ENCODE assay signal across 19 cellular contexts in genomic region chr19:51621178-51621577, GRCh38. TPM values are rescaled to one million over a fixed set of nuclear protein-coding genes. Genes with fewer than 3 reads are reported as not detected.
A peak's percentile ranks its signal among the peaks of the same experiment; 100 is the strongest.
DNase-seq lines count a peak whose midpoint lies in the region; ATAC-seq, FAIRE-seq and TF ChIP-seq lines count a peak whose summit lies in the region.
"Had no signal": no experiment of that assay in that cellular context is flagged by ENCODE, and none has a peak within 500 bp of the region (broad histone marks: within the 10 kb centered on the region; RNA-seq: fewer than 3 reads in every experiment).

No MANE protein-coding gene starts in this region.

- no peaks in the 10 kb centered on the region for H3K9me3 ChIP-seq in GM12878 (replicated peaks; ENCODE audit: control insufficient read depth, insufficient read depth, low read length)
- H3K9me3 ChIP-seq: breast epithelium, psoas muscle had no signal

- no peak for TF ChIP-seq POLR2A in GM12878 (IDR thresholded peaks at IDR 0.05; ENCODE audit: low read depth, low read length)

- BruUV-seq in GM12878 (replicated peaks; lab: Mats Ljungman, UMichigan): no TSS peak

- FAIRE-seq in GM19239 (lab: Jason Lieb, UNC): peak; percentile 96
- peak; percentile 84 for FAIRE-seq in GM12878 (lab: Jason Lieb, UNC)

- H3K4me1 ChIP-seq in GM12878 (ENCODE audit: control insufficient read depth, insufficient read depth, low read length): peaks cover 13% of the 10 kb centered on the region; the same call in 1 of the 2 replicates
- H3K4me1 ChIP-seq: breast epithelium, psoas muscle had no signal

- no peak overlapping the region for H3K4me3 Mint-ChIP-seq in CD14-positive monocyte
- H3K4me3 Mint-ChIP-seq: effector memory CD8-positive, alpha-beta T cell; type B pancreatic cell had no signal

- TF ChIP-seq CTCF in CD14-positive monocyte (IDR thresholded peaks at IDR 0.05): no peak
- TF ChIP-seq CTCF in GM12878 (IDR thresholded peaks at IDR 0.05 in 2 of 3, conservative IDR thresholded peaks at IDR 0.05 in 1 of 3; ENCODE audit: control insufficient read depth in 2 of 3, extremely low read depth in 1 of 3, insufficient read depth in 1 of 3, low read depth in 3 of 3, low read length in 3 of 3): no peak

- H3K27ac ChIP-seq in GM12878 (ENCODE audit: control insufficient read depth, insufficient read depth): no peak overlapping the region; the same call in 1 of the 2 replicates
- H3K27ac ChIP-seq: breast epithelium, psoas muscle had no signal

- ATAC-seq in GM12878: peak; percentile 94
- no peak for ATAC-seq in GM21723 (IDR thresholded peaks at IDR 0.05; ENCODE audit: unreplicated experiment)
- no peak for ATAC-seq in GM18858 (IDR thresholded peaks at IDR 0.05; ENCODE audit: unreplicated experiment)
- ATAC-seq: effector memory CD8-positive, alpha-beta T cell; psoas muscle had no signal

- POLR2A ChIA-PET in GM12878 (lab: Charles Lee): no interaction called here

- no peak overlapping the region for H2AFZ ChIP-seq in GM12878 (ENCODE audit: control insufficient read depth, low read depth, low read length)

- H3K79me2 ChIP-seq in GM12878 (ENCODE audit: control insufficient read depth, insufficient read depth, low read length): no peaks in the 10 kb centered on the region

- RAD21 ChIA-PET in GM12878 (lab: Charles Lee; ENCODE audit: unreplicated experiment): interaction anchor here (0.7 to 1.1 kb wide), 2 partner anchors 13 to 265 kb away, joined by 3 to 4 read pairs; no protein-coding TSS in a partner anchor

- intact Hi-C loops in CD14-positive monocyte (cut with micrococcal nuclease): no loop called here
- intact Hi-C loops in GM12878 (cut with micrococcal nuclease; ENCODE audit: unreplicated experiment): no loop called here

- H3K4me1 Mint-ChIP-seq in CD14-positive monocyte: peaks cover 44% of the 10 kb centered on the region

- H4K20me1 ChIP-seq in GM12878 (ENCODE audit: control insufficient read depth, insufficient read depth): no peaks in the 10 kb centered on the region

- no peaks in the 10 kb centered on the region for H3K27me3 ChIP-seq in GM12878 (replicated peaks in 1 of 2; ENCODE audit: control insufficient read depth in 2 of 2, insufficient read depth in 2 of 2, low read length in 1 of 2)

- H3K27ac Mint-ChIP-seq in CD14-positive monocyte: peak overlapping the region in 6 of 7 donors; percentile 5 to 78 (median 61)
- H3K27ac Mint-ChIP-seq: effector memory CD8-positive, alpha-beta T cell; type B pancreatic cell had no signal

- H3K36me3 ChIP-seq in GM12878 (ENCODE audit: control insufficient read depth in 2 of 2, insufficient read depth in 2 of 2, low read length in 1 of 2): no peaks in the 10 kb centered on the region
- H3K36me3 ChIP-seq: breast epithelium had no signal

- no peak overlapping the region for H3K9ac ChIP-seq in GM12878 (ENCODE audit: control insufficient read depth, insufficient read depth, low read length)

- H3K27me3 Mint-ChIP-seq in CD14-positive monocyte (ENCODE audit: low read depth in 3 of 3): peaks cover 0 to 3% (median 0%) of the 10 kb centered on the region in 3 donors

- TF ChIP-seq RAD21 in GM12878 (IDR thresholded peaks at IDR 0.05; ENCODE audit: insufficient read depth, low read depth, low read length): no peak

- peak in 1 of 2 experiments; percentile 65; a peak in 3 of 4 replicates for TF ChIP-seq EP300 in GM12878 (IDR thresholded peaks at IDR 0.05; ENCODE audit: borderline replicate concordance in 1 of 2, control insufficient read depth in 1 of 2, low read depth in 2 of 2, low read length in 2 of 2)

- in situ Hi-C loops in GM12878 (cut with MboI): no loop called here

- peaks cover 51 to 83% of the 10 kb centered on the region in 2 donors for H3K36me3 Mint-ChIP-seq in CD14-positive monocyte
- H3K36me3 Mint-ChIP-seq: type B pancreatic cell had no signal

- CTCF ChIA-PET in GM12878 (lab: Yijun Ruan, JAX): interaction anchor here (0.8 to 1.9 kb wide), 5 partner anchors 15 to 148 kb away, joined by 3 to 8 read pairs (median 3); no protein-coding TSS in a partner anchor

- SMC1A ChIA-PET in GM12878 (lab: Charles Lee; ENCODE audit: uncharacterized antibody, unreplicated experiment): interaction anchor here (1.2 to 3.5 kb wide), 4 partner anchors 13 to 50 kb away, joined by 3 to 19 read pairs (median 4); partner anchors contain the start of gene ZNF175

- 7% methylated on average over 2 of the region's 2 CpGs for WGBS in GM12878 (ENCODE audit: insufficient coverage, insufficient replicate concordance, low lambda C conversion rate, missing lambda C conversion rate)

- peaks cover 0 to 2% (median 0%) of the 10 kb centered on the region in 7 donors for H3K9me3 Mint-ChIP-seq in CD14-positive monocyte
- H3K9me3 Mint-ChIP-seq: effector memory CD8-positive, alpha-beta T cell; type B pancreatic cell had no signal

- 0 out of 2 replicates have a peak overlapping the region, but pooled peaks have one; percentile 3 for H3K4me2 ChIP-seq in GM12878 (ENCODE audit: control insufficient read depth, insufficient read depth)

- DNase-seq in CD14-positive monocyte (ENCODE audit: low spot score): peak; percentile 66
- peak; percentile 52 for DNase-seq in GM19239 (ENCODE audit: insufficient read length, low spot score)
- peak; percentile 46 for DNase-seq in KG1 (lab: John Stamatoyannopoulos, UW)
- peak; percentile 56 for DNase-seq in GM12878 (ENCODE audit: low read depth, low spot score)
- DNase-seq in NCI-H748 treated with DMSO at 0.1 percent for 48 hours (lab: John Stamatoyannopoulos, UW): no peak
- DNase-seq in NCI-H2196 treated with DMSO at 0.1 percent for 48 hours (lab: John Stamatoyannopoulos, UW; ENCODE audit: unreplicated experiment): no peak
- DNase-seq: activated naive CD4-positive, alpha-beta T cell treated with Interleukin-2 at 50 U/mL for 16 hours; DMS53; effector memory CD8-positive, alpha-beta T cell; NCI-H2227 treated with DMSO at 0.1 percent for 48 hours; psoas muscle; stimulated activated CD8-positive, alpha-beta memory T cell treated with anti-CD3 and anti-CD28 coated beads, Interleukin-4, amount 100 ng/mL, for 48 hours had no signal

- no peak overlapping the region for H3K4me3 ChIP-seq in GM12878
- H3K4me3 ChIP-seq: breast epithelium, psoas muscle had no signal

RNA-seq across cellular contexts. Expression of gene SIGLEC5, which starts 9.0 kb away (rescaled TPM):
- polyA plus RNA-seq in CD14-positive monocyte: 10 to 100 TPM; 10.2 to 12.6 TPM
- not detected in 2 replicates for total RNA-seq in GM12878 (2013; cell fraction: nucleolus; rRNA removed)
- 1.9 and 2.5 TPM in 2 replicates for total RNA-seq in GM12878 (2014; rRNA removed)
- total RNA-seq in GM12878 (2014; rRNA removed; fragmentation: Illumina TruSeq; extraction: Trizol): 1.2 and 1.5 TPM in 2 replicates
- total RNA-seq in GM12878 (2021): 1.1 TPM in 1 of 2 replicates, not detected in the other
- not detected for polyA plus RNA-seq in GM12878 (2011; ENCODE audit: low read depth)
- polyA plus RNA-seq in GM12878 (2011; rRNA removed): 0.45 TPM in 1 of 2 replicates, not detected in the other
- polyA plus RNA-seq in GM12878 (2011; cell fraction: cytosol; rRNA removed): 0.30 TPM in 1 of 2 replicates, not detected in the other
- not detected in 2 replicates for polyA plus RNA-seq in GM12878 (2011; cell fraction: nucleus; rRNA removed)
- 0.14 and 0.42 TPM in 2 replicates for polyA plus RNA-seq in GM12878 (2012)
- polyA plus RNA-seq in GM12878 (2014; fragmentation: Illumina TruSeq; extraction: Trizol): 0.44 and 1.4 TPM in 2 replicates
- polyA plus RNA-seq in GM12878 (2014; fragmentation: Nextera tagmentation; extraction: Ambion mirVana): under 1 TPM; 0.05 to 0.06 TPM
- polyA plus RNA-seq in GM12878 (2014; rRNA removed): not detected in 2 replicates
- polyA plus RNA-seq in GM12878 (2016; fragmentation: Nextera tagmentation; extraction: Ambion mirVana): 1 to 10 TPM; 1.6 to 1.8 TPM
- polyA minus RNA-seq in GM12878 (2011; rRNA and poly(A)+ RNA removed): 0.88 TPM in 1 of 2 replicates, not detected in the other
- polyA minus RNA-seq in GM12878 (2011; cell fraction: cytosol; rRNA and poly(A)+ RNA removed): 1.2 and 2.0 TPM in 2 replicates
- 1.3 and 2.1 TPM in 2 replicates for polyA minus RNA-seq in GM12878 (2011; cell fraction: nucleus; rRNA and poly(A)+ RNA removed)
- total RNA-seq: fibroblast of villous mesenchyme, M059J had no signal
- polyA plus RNA-seq: AG04450 had no signal

RNA-seq across cellular contexts. Expression of gene SIGLEC14, which starts 25.4 kb away (rescaled TPM):
- polyA plus RNA-seq in CD14-positive monocyte (100 to 1,000 TPM in 1 of 2 donors, 10 to 100 TPM in 1; 63.5 to 129 TPM), GM12878 (2011; rRNA removed) (0.72 and 1.6 TPM in 2 replicates), GM12878 (2014; fragmentation: Illumina TruSeq; extraction: Trizol) (4.8 and 5.0 TPM in 2 replicates), GM12878 (2014; fragmentation: Nextera tagmentation; extraction: Ambion mirVana) (under 1 TPM; 0.57 to 0.82 TPM), GM12878 (2014; rRNA removed) (4.4 and 4.6 TPM in 2 replicates), GM12878 (2016; fragmentation: Nextera tagmentation; extraction: Ambion mirVana) (1 to 10 TPM; 7.1 to 8.4 TPM)
- total RNA-seq in GM12878 (2013; cell fraction: nucleolus; rRNA removed): 5.5 and 8.5 TPM in 2 replicates
- total RNA-seq in GM12878 (2014; rRNA removed) (4.4 and 6.7 TPM in 2 replicates), GM12878 (2014; rRNA removed; fragmentation: Illumina TruSeq; extraction: Trizol) (2.9 and 3.2 TPM in 2 replicates), GM12878 (2021) (6.2 and 6.8 TPM in 2 replicates)
- polyA plus RNA-seq in GM12878 (2011; ENCODE audit: low read depth): 0.68 TPM
- 1.3 and 1.4 TPM in 2 replicates for polyA plus RNA-seq in GM12878 (2011; cell fraction: cytosol; rRNA removed)
- polyA plus RNA-seq in GM12878 (2011; cell fraction: nucleus; rRNA removed): 0.76 and 1.3 TPM in 2 replicates
- polyA plus RNA-seq in GM12878 (2012): 1.1 and 1.6 TPM in 2 replicates
- polyA minus RNA-seq in GM12878 (2011; rRNA and poly(A)+ RNA removed): 0.66 and 1.5 TPM in 2 replicates
- not detected in 2 replicates for polyA minus RNA-seq in GM12878 (2011; cell fraction: cytosol; rRNA and poly(A)+ RNA removed)
- polyA minus RNA-seq in GM12878 (2011; cell fraction: nucleus; rRNA and poly(A)+ RNA removed): 0.48 and 1.8 TPM in 2 replicates
- total RNA-seq: fibroblast of villous mesenchyme, M059J had no signal
- polyA plus RNA-seq: AG04450 had no signal

RNA-seq across cellular contexts. Expression of gene ZNF175, which starts 50.1 kb away (rescaled TPM):
- polyA plus RNA-seq in CD14-positive monocyte (under 1 TPM; 0.39 to 0.82 TPM), GM12878 (2011; rRNA removed) (9.0 and 12.9 TPM in 2 replicates), GM12878 (2014; fragmentation: Illumina TruSeq; extraction: Trizol) (9.9 and 10.4 TPM in 2 replicates), GM12878 (2014; fragmentation: Nextera tagmentation; extraction: Ambion mirVana) (1 to 10 TPM; 1.5 to 1.8 TPM), GM12878 (2014; rRNA removed) (4.8 TPM in 2 replicates), GM12878 (2016; fragmentation: Nextera tagmentation; extraction: Ambion mirVana) (1 to 10 TPM; 1.9 to 2.1 TPM)
- 35.3 and 36.3 TPM in 2 replicates for total RNA-seq in GM12878 (2013; cell fraction: nucleolus; rRNA removed)
- total RNA-seq in GM12878 (2014; rRNA removed) (3.3 and 4.0 TPM in 2 replicates), GM12878 (2014; rRNA removed; fragmentation: Illumina TruSeq; extraction: Trizol) (7.0 and 7.1 TPM in 2 replicates), GM12878 (2021) (12.0 and 12.8 TPM in 2 replicates)
- polyA plus RNA-seq in GM12878 (2011; ENCODE audit: low read depth): 4.7 TPM
- polyA plus RNA-seq in GM12878 (2011; cell fraction: cytosol; rRNA removed): 3.5 and 3.8 TPM in 2 replicates
- polyA plus RNA-seq in GM12878 (2011; cell fraction: nucleus; rRNA removed): 10.0 and 11.1 TPM in 2 replicates
- polyA plus RNA-seq in GM12878 (2012): 5.8 and 6.4 TPM in 2 replicates
- polyA minus RNA-seq in GM12878 (2011; rRNA and poly(A)+ RNA removed): 8.4 and 10.7 TPM in 2 replicates
- 4.8 and 6.2 TPM in 2 replicates for polyA minus RNA-seq in GM12878 (2011; cell fraction: cytosol; rRNA and poly(A)+ RNA removed)
- polyA minus RNA-seq in GM12878 (2011; cell fraction: nucleus; rRNA and poly(A)+ RNA removed): 8.3 and 11.6 TPM in 2 replicates

Comparison
In these comparisons a context has a peak if more than half of its experiments do, and no peak if none do; other contexts are left out.
1. DNase-seq: peak in CD14-positive monocyte (single experiment), GM19239 (single experiment), KG1 (single experiment) and GM12878 (single experiment); none in NCI-H748 treated with DMSO at 0.1 percent for 48 hours (single experiment) and NCI-H2196 treated with DMSO at 0.1 percent for 48 hours (single experiment).
2. RNA of gene SIGLEC5, which starts 9.0 kb away (polyA plus RNA-seq): 10.2 to 12.6 TPM in CD14-positive monocyte; 0.05 to 1.8 TPM in GM12878; every median in the first group is over 4 times any median in the second.
3. RNA of gene SIGLEC14, which starts 25.4 kb away (polyA plus RNA-seq): 63.5 to 129 TPM in CD14-positive monocyte; 0.57 to 8.4 TPM in GM12878; every median in the first group is over 4 times any median in the second.